Comparison of ENCODE assay signal across 22 cellular contexts in the genomic region with DNA sequence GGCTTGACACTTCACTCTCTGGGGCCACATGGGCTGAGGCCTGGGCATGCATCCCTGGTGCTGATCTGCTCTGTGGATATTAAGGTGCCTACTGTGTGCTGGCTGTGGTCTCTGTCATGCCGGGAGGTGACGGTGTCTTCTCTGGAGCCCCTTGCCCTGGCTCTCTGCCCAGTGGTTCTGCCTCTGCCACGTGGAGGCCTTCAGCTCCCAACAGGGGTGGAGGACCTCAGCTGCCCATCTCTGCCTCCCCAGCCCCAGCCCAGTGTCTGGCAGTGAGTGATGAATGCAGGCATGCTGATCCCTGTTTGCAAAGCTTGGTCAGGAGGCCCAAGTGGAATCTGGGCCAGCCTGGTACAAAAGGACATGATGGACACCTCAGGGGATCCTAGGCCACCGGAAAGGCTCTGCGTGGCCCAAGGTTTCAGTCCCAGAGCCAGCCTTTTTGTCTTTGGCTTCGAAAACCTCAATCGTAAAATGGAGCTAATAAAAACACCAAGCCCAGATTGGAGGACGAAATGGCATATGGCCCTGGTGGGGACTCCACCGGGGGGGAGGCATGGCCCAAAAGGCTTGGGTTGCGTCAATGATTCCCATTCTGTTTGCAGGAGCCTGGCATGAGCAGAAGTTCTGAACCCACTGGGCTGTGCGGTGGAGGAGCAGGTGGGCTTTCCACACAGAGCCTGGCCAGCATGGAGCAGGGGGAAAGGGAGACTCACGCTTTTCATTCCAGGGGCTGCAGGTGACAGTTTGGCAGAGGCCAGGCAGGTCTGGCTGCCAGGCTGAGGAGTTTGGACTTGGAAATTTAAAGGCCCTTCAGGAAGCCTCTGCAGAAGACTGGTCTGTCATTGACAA. TPM values are rescaled to one million over a fixed set of nuclear protein-coding genes. Genes with fewer than 3 reads are reported as not detected.
DNase-seq lines count a peak whose midpoint lies in the region; ATAC-seq, FAIRE-seq and TF ChIP-seq lines count a peak whose summit lies in the region.
"Had no signal": no experiment of that assay in that cellular context is flagged by ENCODE, and none has a peak within 500 bp of the region (broad histone marks: within the 10 kb centered on the region; RNA-seq: fewer than 3 reads in every experiment).

No MANE protein-coding gene starts in this region.

- peaks cover 0 to 3% (median under 1%) of the 10 kb centered on the region in 4 experiments; a peak in 4 of 7 replicates for H3K4me1 ChIP-seq in H1 (replicated peaks in 1 of 4; ENCODE audit: control insufficient read depth in 3 of 4, insufficient read depth in 4 of 4, low read length in 3 of 4)
- H3K4me1 ChIP-seq in mesendoderm (ENCODE audit: control insufficient read depth, low read depth, low read length), result no peaks in the 10 kb centered on the region

- H3K79me1 ChIP-seq in H1 (ENCODE audit: low read depth, low read length) (no peaks in the 10 kb centered on the region), mesendoderm (ENCODE audit: low read length) (no peaks in the 10 kb centered on the region)

- no peak overlapping the region for H3K4ac ChIP-seq in H1 (replicated peaks; ENCODE audit: insufficient read length, low read depth, low read length)
- no peak overlapping the region for H3K4ac ChIP-seq in mesendoderm (ENCODE audit: low read depth, low read length)

- H3K36me3 ChIP-seq in H1 (ENCODE audit: control insufficient read depth in 2 of 4, insufficient read depth in 4 of 4, low read length in 3 of 4) (no peaks in the 10 kb centered on the region), mesendoderm (ENCODE audit: control insufficient read depth, insufficient read depth, low read length) (no peaks in the 10 kb centered on the region)
- H3K36me3 ChIP-seq: esophagus squamous epithelium, ovary had no signal

- no peak overlapping the region for H2BK5ac ChIP-seq in H1 (ENCODE audit: low read depth, low read length)
- no peak overlapping the region for H2BK5ac ChIP-seq in mesendoderm (ENCODE audit: low read length)

- no peaks in the 10 kb centered on the region for H3K36me3 Mint-ChIP-seq in IgD-negative memory B cell
- H3K36me3 Mint-ChIP-seq: mesothelial cell of epicardium; stimulated activated naive B cell treated with anti-CD40 and anti-IgM and Interleukin-4, amounts not matched to agents 10 μg/mL and 1 μg/mL and 100 μg/mL, for 72 hours had no signal

- H3K56ac ChIP-seq in H1 (replicated peaks; ENCODE audit: insufficient read length, low read depth, low read length) (no peak overlapping the region), mesendoderm (ENCODE audit: low read length) (no peak overlapping the region)

- H2BK20ac ChIP-seq in H1 (ENCODE audit: low read length), result no peak overlapping the region

- TF ChIP-seq CTCF in H1 (IDR thresholded peaks at IDR 0.05; ENCODE audit: control extremely low read depth in 1 of 3, insufficient read depth in 1 of 3, low read depth in 1 of 3, low read length in 3 of 3), result no peak

- H3K27ac ChIP-seq in H1 (ENCODE audit: low read depth, low read length) (no peak overlapping the region), mesendoderm (ENCODE audit: low read depth, low read length) (no peak overlapping the region)
- H3K27ac ChIP-seq: ovary had no signal

- no peaks in the 10 kb centered on the region for H3K9me3 ChIP-seq in H1 (ENCODE audit: insufficient read depth in 2 of 2, low read depth in 1 of 2, low read length in 1 of 2)
- H3K9me3 ChIP-seq: esophagus squamous epithelium, ovary had no signal

- WGBS in H1 (ENCODE audit: extremely low coverage in 1 of 2, insufficient coverage in 1 of 2, insufficient read length in 1 of 2, insufficient replicate concordance in 2 of 2, low coverage in 1 of 2, low lambda C conversion rate in 2 of 2, missing lambda C conversion rate in 1 of 2), 2 experiments, result 82% methylated on average over 11 of the region's 12 CpGs; no CpG with 5 or more reads in 1 of the 2 experiments
- WGBS in mesendoderm (ENCODE audit: extremely low coverage, insufficient coverage, low lambda C conversion rate), result no CpG with 5 or more reads among the region's 12 CpGs

- H3K4me3 ChIP-seq in H1 (ENCODE audit: extremely low read depth in 1 of 4, insufficient read depth in 2 of 4, low read depth in 3 of 4, low read length in 4 of 4), result no peak overlapping the region
- no peak overlapping the region for H3K4me3 ChIP-seq in mesendoderm (ENCODE audit: low read length)
- H3K4me3 ChIP-seq: dorsolateral prefrontal cortex, esophagus squamous epithelium, ovary had no signal

- H3K27ac Mint-ChIP-seq in IgD-negative memory B cell, result peak overlapping the region in 2 of 3 donors; percentile 39 to 53

- H4K5ac ChIP-seq in H1 (ENCODE audit: insufficient read length, low read depth, low read length) (no peak overlapping the region), mesendoderm (ENCODE audit: low read length) (no peak overlapping the region)

- H3K23me2 ChIP-seq in H1 (ENCODE audit: low read depth, low read length), result no peaks in the 10 kb centered on the region

- H4K8ac ChIP-seq in H1 (ENCODE audit: extremely low read depth, insufficient read depth, low read length) (no peak overlapping the region), mesendoderm (ENCODE audit: low read depth, low read length) (no peak overlapping the region)

- H3K79me2 ChIP-seq in H1 (ENCODE audit: control insufficient read depth in 1 of 2, insufficient read depth in 2 of 2, low read length in 2 of 2) (no peaks in the 10 kb centered on the region), mesendoderm (ENCODE audit: control insufficient read depth, insufficient read depth, low read length) (no peaks in the 10 kb centered on the region)

- no peak overlapping the region for H2BK12ac ChIP-seq in H1 (ENCODE audit: low read depth, low read length)

- H4K91ac ChIP-seq in H1 (replicated peaks; ENCODE audit: insufficient read length, low read length), result no peak overlapping the region

- H3K4me3 Mint-ChIP-seq in IgD-negative memory B cell, result no peak overlapping the region
- H3K4me3 Mint-ChIP-seq: mesothelial cell of epicardium; stimulated activated naive B cell treated with anti-CD40 and anti-IgM and Interleukin-4, amounts not matched to agents 10 μg/mL and 1 μg/mL and 100 μg/mL, for 72 hours had no signal

- peak; percentile 52 for DNase-seq in activated CD8-positive, alpha-beta memory T cell treated with anti-CD3 and anti-CD28 coated beads for 24 hours
- DNase-seq in activated CD8-positive, alpha-beta memory T cell treated with anti-CD3 and anti-CD28 coated beads, Interleukin-2, amount 50 U/mL, for 4 hours, result no peak
- DNase-seq in H1 (ENCODE audit: low read depth in 1 of 2, low spot score in 2 of 2), result peak in 1 of 2 experiments; percentile 30
- DNase-seq in stimulated activated CD8-positive, alpha-beta memory T cell treated with anti-CD3 and anti-CD28 coated beads, Interleukin-4, amount 100 ng/mL, for 48 hours, result peak; percentile 6
- no peak for DNase-seq in COLO829 (ENCODE audit: low spot score)
- DNase-seq in mesendoderm, result no peak
- DNase-seq: activated naive CD4-positive, alpha-beta T cell treated with Interleukin-2 at 50 U/mL for 16 hours; esophagus squamous epithelium; GDM1; NCI-H2081; NCI-H748 treated with DMSO at 0.1 percent for 48 hours; RPMI8226; stimulated activated naive B cell treated with anti-CD40 and anti-IgM and Interleukin-4, amounts not matched to agents 10 μg/mL and 1 μg/mL and 100 μg/mL, for 72 hours had no signal

- H4K20me1 ChIP-seq in H1 (replicated peaks in 1 of 2; ENCODE audit: control insufficient read depth in 1 of 2, insufficient read depth in 2 of 2, low read length in 2 of 2), result no peaks in the 10 kb centered on the region

- H3K27me3 ChIP-seq in H1 (replicated peaks in 1 of 4; ENCODE audit: control insufficient read depth in 3 of 4, extremely low read depth in 1 of 4, insufficient read depth in 3 of 4, low read length in 3 of 4) (no peaks in the 10 kb centered on the region), mesendoderm (ENCODE audit: insufficient read depth, low read length, poor library complexity) (no peaks in the 10 kb centered on the region)
- H3K27me3 ChIP-seq: dorsolateral prefrontal cortex, esophagus squamous epithelium, ovary had no signal

- H2BK120ac ChIP-seq in H1 (replicated peaks; ENCODE audit: low read depth, low read length) (no peak overlapping the region), mesendoderm (ENCODE audit: low read depth, low read length) (no peak overlapping the region)

- POLR2A ChIA-PET in H1 (lab: Charles Lee; ENCODE audit: partially characterized antibody), result interaction anchor here (1.5 kb wide), 1 partner anchor 34 kb away, joined by 4 read pairs; no protein-coding TSS in a partner anchor

- TF ChIP-seq RAD21 in H1 (IDR thresholded peaks at IDR 0.05 in 1 of 2, conservative IDR thresholded peaks at IDR 0.05 in 1 of 2; ENCODE audit: low read depth in 2 of 2, low read length in 2 of 2), result no peak

- peaks cover 11 to 22% (median 20%) of the 10 kb centered on the region in 3 donors for H3K4me1 Mint-ChIP-seq in IgD-negative memory B cell

- ATAC-seq in HG03432 (IDR thresholded peaks at IDR 0.05; ENCODE audit: unreplicated experiment), result no peak

- H3K9me3 Mint-ChIP-seq in IgD-negative memory B cell, result peaks cover 0 to 2% (median 0%) of the 10 kb centered on the region in 3 donors
- H3K9me3 Mint-ChIP-seq: mesothelial cell of epicardium; stimulated activated naive B cell treated with anti-CD40 and anti-IgM and Interleukin-4, amounts not matched to agents 10 μg/mL and 1 μg/mL and 100 μg/mL, for 72 hours had no signal

- H2BK15ac ChIP-seq in H1 (ENCODE audit: low read length) (no peak overlapping the region), mesendoderm (replicated peaks; ENCODE audit: low read depth) (no peak overlapping the region)

- no peaks in the 10 kb centered on the region for H3K27me3 Mint-ChIP-seq in IgD-negative memory B cell
- H3K27me3 Mint-ChIP-seq: stimulated activated naive B cell treated with anti-CD40 and anti-IgM and Interleukin-4, amounts not matched to agents 10 μg/mL and 1 μg/mL and 100 μg/mL, for 72 hours had no signal

- no peak overlapping the region for H3K18ac ChIP-seq in H1 (ENCODE audit: extremely low read depth, low read length)
- no peak overlapping the region for H3K18ac ChIP-seq in mesendoderm (ENCODE audit: low read length)

- CTCF ChIA-PET in H1 (lab: Charles Lee; ENCODE audit: partially characterized antibody), result interaction anchor here (1.3 kb wide), 1 partner anchor 23 kb away, joined by 3 read pairs; no protein-coding TSS in a partner anchor

- TF ChIP-seq EP300 in H1 (IDR thresholded peaks at IDR 0.05; ENCODE audit: borderline replicate concordance in 1 of 2, low read depth in 2 of 2, low read length in 2 of 2), result no peak

- no peak for FAIRE-seq in H1 (lab: Jason Lieb, UNC)
- FAIRE-seq: astrocyte, GM12892, keratinocyte, small intestine had no signal

- no peak overlapping the region for H2AFZ ChIP-seq in H1 (ENCODE audit: low read length)

- no peak for TF ChIP-seq POLR2A in H1 (IDR thresholded peaks at IDR 0.05; ENCODE audit: control extremely low read depth in 1 of 2, low read depth in 2 of 2, low read length in 2 of 2)

- no peak overlapping the region for H3K4me2 ChIP-seq in H1 (ENCODE audit: insufficient read depth in 1 of 2, low read depth in 2 of 2, low read length in 2 of 2)
- H3K4me2 ChIP-seq in mesendoderm (ENCODE audit: low read length), result no peak overlapping the region

- H3K23ac ChIP-seq in H1 (ENCODE audit: insufficient read length) (no peak overlapping the region), mesendoderm (ENCODE audit: low read length) (no peak overlapping the region)

- H2AK5ac ChIP-seq in H1 (ENCODE audit: low read depth, low read length) (peak overlapping the region; percentile 70; the same call in 1 of the 2 replicates), mesendoderm (ENCODE audit: low read length) (no peak overlapping the region)

- no peak overlapping the region for H3K9ac ChIP-seq in H1 (replicated peaks in 1 of 4; ENCODE audit: extremely low read depth in 1 of 4, low read depth in 3 of 4, low read length in 3 of 4)
- no peak overlapping the region for H3K9ac ChIP-seq in mesendoderm (ENCODE audit: low read length)

- no peak overlapping the region for H3K14ac ChIP-seq in H1 (ENCODE audit: insufficient read length)

RNA-seq across cellular contexts. Expression of a gene that starts 54.7 kb away (rescaled TPM):
- polyA plus RNA-seq in IgD-negative memory B cell, result 81.4 TPM
- 32.4 and 33.4 TPM in 2 replicates for total RNA-seq in H1 (2021; fragmentation: NEBNext Ultra II Directional; extraction: Animal tissue kit (Norgen Biotek cat#: 25700))
- polyA plus RNA-seq in H1 (2011; rRNA removed), result 15.7 and 18.3 TPM in 2 replicates
- polyA plus RNA-seq in H1 (2011; cell fraction: cytosol; rRNA removed), result 16.2 TPM
- 17.3 TPM for polyA plus RNA-seq in H1 (2011; cell fraction: nucleus; rRNA removed)
- 21.5 to 39.3 TPM (median 24.4 TPM) in 4 replicates for polyA plus RNA-seq in H1 (2012, experiment 1 of 2)
- polyA plus RNA-seq in H1 (2012, experiment 2 of 2), result 13.0 TPM
- 34.5 TPM for polyA plus RNA-seq in H1 (2013, experiment 1 of 2)
- 37.8 TPM for polyA plus RNA-seq in H1 (2013, experiment 2 of 2)
- polyA minus RNA-seq in H1 (2011; rRNA and poly(A)+ RNA removed), result 15.4 and 21.4 TPM in 2 replicates
- polyA minus RNA-seq in H1 (2011; cell fraction: cytosol; rRNA and poly(A)+ RNA removed), result 21.7 TPM
- polyA minus RNA-seq in H1 (2011; cell fraction: nucleus; rRNA and poly(A)+ RNA removed), result 10.9 TPM
- polyA plus RNA-seq in mesendoderm (2013, experiment 1 of 2), result 28.4 TPM
- 29.2 TPM for polyA plus RNA-seq in mesendoderm (2013, experiment 2 of 2)

Comparison
In these comparisons a context has a peak if more than half of its experiments do, and no peak if none do; other contexts are left out.
1. DNase-seq: peak in activated CD8-positive, alpha-beta memory T cell treated with anti-CD3 and anti-CD28 coated beads for 24 hours (single experiment) and stimulated activated CD8-positive, alpha-beta memory T cell treated with anti-CD3 and anti-CD28 coated beads, Interleukin-4, amount 100 ng/mL, for 48 hours (single experiment); none in activated CD8-positive, alpha-beta memory T cell treated with anti-CD3 and anti-CD28 coated beads, Interleukin-2, amount 50 U/mL, for 4 hours (single experiment), COLO829 (single experiment) and mesendoderm (single experiment).